Comparison of ENCODE assay signal across 30 cellular contexts in the genomic region with DNA sequence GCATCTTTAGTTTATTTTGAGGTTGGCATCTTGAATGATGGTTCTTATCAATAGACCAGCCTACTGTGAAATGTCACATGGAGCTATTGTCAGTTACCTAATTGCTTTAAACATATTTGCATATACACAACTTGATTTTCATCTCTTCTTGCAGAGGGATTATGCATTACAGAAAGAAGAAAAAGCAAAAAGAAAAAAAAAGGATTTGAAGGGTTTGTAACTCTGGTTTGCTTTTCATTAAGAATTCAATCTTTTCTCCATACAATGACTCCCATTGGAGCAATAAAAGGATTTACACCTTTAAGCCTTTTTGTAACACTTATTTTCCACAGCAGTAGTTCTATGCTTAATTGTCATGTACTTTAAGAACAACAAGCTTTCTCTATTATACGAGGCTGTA.
"Had no signal": no experiment of that assay in that cellular context is flagged by ENCODE, and none has a peak within 500 bp of the region (broad histone marks: within the 10 kb centered on the region; RNA-seq: fewer than 3 reads in every experiment).

No MANE protein-coding gene starts in this region.

- H3K27ac ChIP-seq: adrenal gland, ascending aorta, body of pancreas, brain microvascular endothelial cell, breast epithelium, cardiac muscle cell had no signal

- H3K4me1 ChIP-seq: adrenal gland, ascending aorta, body of pancreas, breast epithelium had no signal

- H3K4me3 ChIP-seq: adrenal gland, ascending aorta, body of pancreas, breast epithelium, cardiac muscle cell had no signal

- DNase-seq: activated effector memory CD4-positive, alpha-beta T cell treated with anti-CD3 and anti-CD28 coated beads, Interleukin-2, amount 50 U/mL, for 16 hours; activated effector memory CD4-positive, alpha-beta T cell treated with Interleukin-2 at 50 U/mL for 16 hours; activated gamma-delta T cell; activated gamma-delta T cell treated with Interleukin-2 at 50 U/mL for 16 hours; activated naive CD4-positive, alpha-beta T cell; activated naive CD4-positive, alpha-beta T cell treated with anti-CD3 and anti-CD28 coated beads for 36 hours; activated naive CD4-positive, alpha-beta T cell treated with anti-CD3 and anti-CD28 coated beads, Interleukin-2, amount 10 ng/mL, durations not matched to agents 7 days and 5 days; activated naive CD4-positive, alpha-beta T cell treated with anti-CD3 and anti-CD28 coated beads, Interleukin-2, amount 50 U/mL, for 16 hours; activated naive CD4-positive, alpha-beta T cell treated with Interleukin-2 at 50 U/mL for 16 hours; activated naive CD8-positive, alpha-beta T cell treated with anti-CD3 and anti-CD28 coated beads for 36 hours; activated naive CD8-positive, alpha-beta T cell treated with anti-CD3 and anti-CD28 coated beads, Interleukin-2, amount 10 ng/mL, durations not matched to agents 7 days and 5 days; activated naive CD8-positive, alpha-beta T cell treated with anti-CD3 and anti-CD28 coated beads, Interleukin-2, amount 50 U/mL, for 24 hours; activated T-cell treated with anti-CD3 and anti-CD28 coated beads, Interleukin-2, amount 50 U/mL, for 1 hour; activated T-cell treated with anti-CD3 and anti-CD28 coated beads, Interleukin-2, amount 50 U/mL, for 24 hours; activated T-cell treated with anti-CD3 and anti-CD28 coated beads, Interleukin-2, amount 50 U/mL, for 4 hours; activated T-cell treated with anti-CD3 and anti-CD28 coated beads, Interleukin-2, amount 50 U/mL, for 48 hours; activated T-cell treated with anti-CD3 and anti-CD28 coated beads, Interleukin-2, amount 50 U/mL, for 72 hours; adrenal gland; amniotic stem cell; amygdala; anterior cingulate cortex; aorta; body of pancreas; brain microvascular endothelial cell; caudate nucleus; central memory CD4-positive, alpha-beta T cell; cerebellar nuclear complex had no signal

- H3K36me3 ChIP-seq: adrenal gland, ascending aorta, brain microvascular endothelial cell, cardiac muscle cell had no signal

- H3K9me3 ChIP-seq: adrenal gland, ascending aorta, body of pancreas had no signal

- H3K27me3 ChIP-seq: adrenal gland, ascending aorta, body of pancreas, brain microvascular endothelial cell, breast epithelium, cardiac muscle cell had no signal
